10 cellular contexts compared by ENCODE assay signal in the genomic region with DNA sequence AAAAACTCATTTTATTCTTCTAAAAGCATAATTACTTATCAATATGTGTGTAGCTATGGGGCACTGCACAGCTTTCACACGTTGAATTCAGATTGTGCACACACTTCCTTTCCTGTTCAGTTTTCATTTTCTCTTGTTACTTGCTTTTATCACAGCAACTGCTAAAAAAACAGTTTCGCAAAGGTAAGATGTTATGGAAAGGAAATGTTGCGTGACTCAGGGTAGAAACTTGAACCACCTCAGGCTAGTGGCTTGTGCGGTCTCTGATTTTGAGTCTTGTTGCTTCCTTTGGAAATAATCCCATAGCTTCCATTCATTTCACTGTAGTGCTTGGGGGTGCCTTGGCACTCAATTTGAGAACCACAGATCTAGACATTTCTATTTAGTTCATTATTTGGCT.
A peak's percentile ranks its signal among the peaks of the same experiment; 100 is the strongest.
DNase-seq lines count a peak whose midpoint lies in the region; ATAC-seq lines count a peak whose summit lies in the region.
"Had no signal": no experiment of that assay in that cellular context is flagged by ENCODE, and none has a peak within 500 bp of the region (broad histone marks: within the 10 kb centered on the region; RNA-seq: fewer than 3 reads in every experiment).

No MANE protein-coding gene starts in this region.

- H3K36me3 Mint-ChIP-seq in activated naive CD4-positive, alpha-beta T cell treated with anti-CD3 and anti-CD28 coated beads, Interleukin-2, amount 50 U/mL, for 72 hours: no peaks in the 10 kb centered on the region
- H3K36me3 Mint-ChIP-seq in activated T-helper 2 cell treated with anti-CD3 and anti-CD28 coated beads, Interferon-gamma antibody, Interleukin-2, Interleukin-4, amounts not matched to agents 10 μg/mL and 5 μg/mL and 100 μg/mL, durations not matched to agents 14 hours and 24 hours and 36 hours (ENCODE audit: low read depth): peaks cover 3% of the 10 kb centered on the region
- H3K36me3 Mint-ChIP-seq: T-cell had no signal

- DNase-seq in activated naive CD4-positive, alpha-beta T cell treated with anti-CD3 and anti-CD28 coated beads, Interleukin-2, amount 50 U/mL, for 72 hours (ENCODE audit: low spot score in 2 of 2): peak in 1 of 2 donors; percentile 11
- DNase-seq in activated naive CD4-positive, alpha-beta T cell treated with Interleukin-2 at 50 U/mL for 16 hours: no peak
- DNase-seq in activated T-helper 2 cell treated with anti-CD3 and anti-CD28 coated beads, Interferon-gamma antibody, Interleukin-2, Interleukin-4, amounts not matched to agents 10 μg/mL and 5 μg/mL and 100 μg/mL, durations not matched to agents 14 hours and 24 hours and 36 hours (ENCODE audit: low spot score): peak; percentile 9
- DNase-seq in AML-193 (lab: John Stamatoyannopoulos, UW): no peak
- DNase-seq in left ventricle myocardium superior: no peak
- no peak for DNase-seq in germinal center (ENCODE audit: low spot score)
- DNase-seq: T-cell had no signal

- ATAC-seq in activated naive CD4-positive, alpha-beta T cell treated with anti-CD3 and anti-CD28 coated beads, Interleukin-2, amount 50 U/mL, for 72 hours: peak; percentile 31 to 95
- ATAC-seq in HG03135 (IDR thresholded peaks at IDR 0.05; ENCODE audit: unreplicated experiment) (peak; percentile 59), left ventricle myocardium superior (no peak)
- ATAC-seq: K562, T-cell had no signal

- H3K27ac Mint-ChIP-seq in activated naive CD4-positive, alpha-beta T cell treated with anti-CD3 and anti-CD28 coated beads, Interleukin-2, amount 50 U/mL, for 72 hours: no peak overlapping the region
- H3K27ac Mint-ChIP-seq in activated T-helper 2 cell treated with anti-CD3 and anti-CD28 coated beads, Interferon-gamma antibody, Interleukin-2, Interleukin-4, amounts not matched to agents 10 μg/mL and 5 μg/mL and 100 μg/mL, durations not matched to agents 14 hours and 24 hours and 36 hours: peak overlapping the region; percentile 29
- H3K27ac Mint-ChIP-seq: T-cell had no signal

- H3K27me3 Mint-ChIP-seq in activated T-helper 2 cell treated with anti-CD3 and anti-CD28 coated beads, Interferon-gamma antibody, Interleukin-2, Interleukin-4, amounts not matched to agents 10 μg/mL and 5 μg/mL and 100 μg/mL, durations not matched to agents 14 hours and 24 hours and 36 hours (ENCODE audit: low read depth): no peaks in the 10 kb centered on the region

- H3K4me3 ChIP-seq in skeletal muscle satellite cell (ENCODE audit: low read length): no peak overlapping the region
- H3K4me3 ChIP-seq: K562 had no signal

- H3K9me3 ChIP-seq in skeletal muscle satellite cell (replicated peaks; ENCODE audit: low read length): no peaks in the 10 kb centered on the region

- peaks cover 29% of the 10 kb centered on the region for H3K4me1 Mint-ChIP-seq in activated T-helper 2 cell treated with anti-CD3 and anti-CD28 coated beads, Interferon-gamma antibody, Interleukin-2, Interleukin-4, amounts not matched to agents 10 μg/mL and 5 μg/mL and 100 μg/mL, durations not matched to agents 14 hours and 24 hours and 36 hours (ENCODE audit: low read depth)
- H3K4me1 Mint-ChIP-seq: T-cell had no signal

- H3K4me2 ChIP-seq in skeletal muscle satellite cell (ENCODE audit: low read length): peak overlapping the region; percentile 20

- H3K36me3 ChIP-seq in skeletal muscle satellite cell (ENCODE audit: insufficient read depth, low read length): no peaks in the 10 kb centered on the region

- H3K9me3 Mint-ChIP-seq in activated naive CD4-positive, alpha-beta T cell treated with anti-CD3 and anti-CD28 coated beads, Interleukin-2, amount 50 U/mL, for 72 hours: no peaks in the 10 kb centered on the region
- no peaks in the 10 kb centered on the region for H3K9me3 Mint-ChIP-seq in activated T-helper 2 cell treated with anti-CD3 and anti-CD28 coated beads, Interferon-gamma antibody, Interleukin-2, Interleukin-4, amounts not matched to agents 10 μg/mL and 5 μg/mL and 100 μg/mL, durations not matched to agents 14 hours and 24 hours and 36 hours

- no peak overlapping the region for H3K4me3 Mint-ChIP-seq in activated T-helper 2 cell treated with anti-CD3 and anti-CD28 coated beads, Interferon-gamma antibody, Interleukin-2, Interleukin-4, amounts not matched to agents 10 μg/mL and 5 μg/mL and 100 μg/mL, durations not matched to agents 14 hours and 24 hours and 36 hours (ENCODE audit: low read depth)
- H3K4me3 Mint-ChIP-seq: T-cell had no signal

- intact Hi-C loops in activated T-helper 2 cell treated with anti-CD3 and anti-CD28 coated beads, Interferon-gamma antibody, Interleukin-2, Interleukin-4, amounts not matched to agents 10 μg/mL and 5 μg/mL and 100 μg/mL, durations not matched to agents 14 hours and 24 hours and 36 hours (cut with micrococcal nuclease): loop anchor here (2.0 to 5.0 kb wide), 5 partner anchors 66 to 315 kb away; no protein-coding TSS in a partner anchor
- intact Hi-C loops in left ventricle myocardium superior (cut with micrococcal nuclease): no loop called here

- peak overlapping the region; percentile 65 for H3K9ac ChIP-seq in skeletal muscle satellite cell (ENCODE audit: low read depth, low read length)

- H3K27me3 ChIP-seq in skeletal muscle satellite cell (ENCODE audit: control insufficient read depth, insufficient read depth, low read length): no peaks in the 10 kb centered on the region

- peaks cover 49% of the 10 kb centered on the region for H3K4me1 ChIP-seq in skeletal muscle satellite cell (ENCODE audit: control insufficient read depth, insufficient read depth, low read length)
